8 cellular contexts compared by ENCODE assay signal in genomic region chr17:28711723-28712036, GRCh38. TPM values are rescaled to one million over a fixed set of nuclear protein-coding genes. Genes with fewer than 3 reads are reported as not detected.
DNase-seq lines count a peak whose midpoint lies in the region; ATAC-seq, FAIRE-seq and TF ChIP-seq lines count a peak whose summit lies in the region.

A gene with protein sequence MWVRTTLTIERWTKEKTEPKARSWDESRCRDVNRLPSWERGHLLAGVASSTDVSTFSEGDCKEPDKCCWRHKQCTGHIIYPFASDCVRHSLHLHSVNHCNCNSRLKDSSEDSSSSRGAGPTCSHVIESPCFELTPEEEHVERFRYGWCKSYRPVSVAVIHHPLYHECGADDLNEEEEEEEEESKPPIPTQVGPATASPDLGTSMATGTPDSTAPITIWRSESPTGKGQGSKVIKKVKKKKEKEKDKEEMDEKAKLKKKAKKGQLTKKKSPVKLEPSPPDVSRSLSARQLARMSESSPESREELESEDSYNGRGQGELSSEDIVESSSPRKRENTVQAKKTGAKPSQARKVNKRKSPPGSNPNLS (minus strand): TSS chr17:28711888. CDS start chr17:28711660, 228 bp downstream.

- TF ChIP-seq POLR2A in suprapubic skin (IDR thresholded peaks at IDR 0.05) = no peak

- H3K9ac ChIP-seq in kidney (ENCODE audit: low read length in 2 of 2) = peak within 1 kb of the TSS; percentile 64 to 86

- WGBS in adipose tissue, 3 donors = 1 to 7% (median 2%) methylated on average over 20 of the region's 20 CpGs
- 1% methylated on average over 16 of the region's 20 CpGs for WGBS in suprapubic skin

- H3K4me1 ChIP-seq in kidney (ENCODE audit: control insufficient read depth in 1 of 2, insufficient read depth in 1 of 2, low read depth in 1 of 2, low read length in 2 of 2) = peaks cover 6 to 12% of the 10 kb centered on the region in 2 donors
- H3K4me1 ChIP-seq in suprapubic skin = peaks cover 36% of the 10 kb centered on the region

- DNase-seq in NCI-H345 (lab: John Stamatoyannopoulos, UW) = peak; percentile 73
- DNase-seq in NCI-H345 treated with DMSO at 0.1 percent for 48 hours (lab: John Stamatoyannopoulos, UW; ENCODE audit: unreplicated experiment) = no peak
- peak; percentile 90 for DNase-seq in kidney
- DNase-seq in suprapubic skin (ENCODE audit: low spot score in 2 of 2) = no peak
- DNase-seq in NCI-H446 (lab: John Stamatoyannopoulos, UW) = no peak
- DNase-seq in stimulated activated CD4-positive, alpha-beta T cell treated with anti-CD3 and anti-CD28 coated beads, Interleukin-15, amount 100 ng/mL, for 24 hours = no peak

- TF ChIP-seq CTCF in kidney (IDR thresholded peaks at IDR 0.05; ENCODE audit: borderline replicate concordance, extremely low read depth, insufficient read depth) (no peak), suprapubic skin (IDR thresholded peaks at IDR 0.05) (no peak)

- H3K27ac ChIP-seq in adipose tissue (ENCODE audit: low read depth, low read length) (peak within 1 kb of the TSS; percentile 91), kidney (ENCODE audit: low read depth in 2 of 2, low read length in 2 of 2) (peak within 1 kb of the TSS; percentile 89 to 93), suprapubic skin (peak within 1 kb of the TSS; percentile 91)

- H3K36me3 ChIP-seq in kidney (ENCODE audit: control insufficient read depth in 1 of 2, insufficient read depth in 2 of 2, low read length in 2 of 2) = peaks cover 5 to 15% of the 10 kb centered on the region in 2 donors
- peaks cover 23% of the 10 kb centered on the region for H3K36me3 ChIP-seq in suprapubic skin

- peak; percentile 25 for ATAC-seq in HG03342 (IDR thresholded peaks at IDR 0.05; ENCODE audit: unreplicated experiment)

- FAIRE-seq in kidney (lab: Jason Lieb, UNC) = no peak

- H3K4me3 ChIP-seq in kidney (ENCODE audit: low read length in 2 of 2) (peak within 1 kb of the TSS; percentile 47 to 73), suprapubic skin (peak within 1 kb of the TSS; percentile 82)

- no peak for TF ChIP-seq EP300 in suprapubic skin (IDR thresholded peaks at IDR 0.05)

- H3K9me3 ChIP-seq in kidney (ENCODE audit: control insufficient read depth in 1 of 2, low read length in 2 of 2) (no peaks in the 10 kb centered on the region), suprapubic skin (no peaks in the 10 kb centered on the region)

- intact Hi-C loops in kidney (cut with DNase I) = no loop called here

- H3K27me3 ChIP-seq in suprapubic skin = no peaks in the 10 kb centered on the region

RNA-seq across cellular contexts. Expression of the gene that starts here (rescaled TPM):
- polyA plus RNA-seq in adipose tissue (1 to 10 TPM in 2 of 3 donors, under 1 TPM in 1; 0.35 to 2.9 (median 1.2) TPM), kidney (ENCODE audit: insufficient read depth, low read depth, low replicate concordance) (3.5 TPM)
- total RNA-seq in kidney (3.4 TPM), suprapubic skin (1 to 10 TPM in 1 of 4 donors, under 1 TPM in 1, not detected in 2; 0.36 to 6.2 TPM)

Comparison
In these comparisons a context has a peak if more than half of its experiments do, and no peak if none do; other contexts are left out.
1. DNase-seq: peak in NCI-H345 (single experiment) and kidney (single experiment); none in NCI-H345 treated with DMSO at 0.1 percent for 48 hours (single experiment), suprapubic skin (0 of 2), NCI-H446 (0 of 2) and stimulated activated CD4-positive, alpha-beta T cell treated with anti-CD3 and anti-CD28 coated beads, Interleukin-15, amount 100 ng/mL, for 24 hours (single experiment).
2. Peak in every context shown above with its lines, with median percentiles within 50 percentile points of each other: H3K27ac ChIP-seq.